8 cellular contexts compared by ENCODE assay signal in the genomic region with DNA sequence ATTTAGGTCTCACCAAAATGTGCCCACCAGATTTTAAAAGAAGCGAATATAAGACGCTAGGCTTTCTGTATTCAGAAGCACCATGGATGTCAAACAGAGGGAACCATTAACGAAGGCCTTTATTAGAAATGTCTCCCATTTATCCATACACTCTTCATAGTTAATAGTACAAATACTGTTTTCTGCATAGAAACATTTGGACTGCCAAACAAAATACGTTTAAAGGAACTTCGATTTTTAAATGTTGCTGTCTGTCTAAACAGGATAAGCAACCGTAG. TPM values are rescaled to one million over a fixed set of nuclear protein-coding genes. Genes with fewer than 3 reads are reported as not detected.
A peak's percentile ranks its signal among the peaks of the same experiment; 100 is the strongest.
DNase-seq lines count a peak whose midpoint lies in the region; ATAC-seq and TF ChIP-seq lines count a peak whose summit lies in the region.

No MANE protein-coding gene starts in this region.

- peak overlapping the region; percentile 100 for H3K27ac Mint-ChIP-seq in mesothelial cell of epicardium

- H3K36me3 ChIP-seq in HUES48 (ENCODE audit: control insufficient read depth, insufficient read depth, low read length): no peaks in the 10 kb centered on the region
- H3K36me3 ChIP-seq in brain microvascular endothelial cell (replicated peaks): no peaks in the 10 kb centered on the region

- peaks cover 20% of the 10 kb centered on the region for H3K4me1 Mint-ChIP-seq in mesothelial cell of epicardium

- TF ChIP-seq CTCF in AG04450 (IDR thresholded peaks at IDR 0.05; ENCODE audit: low read depth, low read length) (no peak), brain microvascular endothelial cell (IDR thresholded peaks at IDR 0.05; ENCODE audit: low read depth, low read length, missing control alignments) (no peak), mesothelial cell of epicardium (IDR thresholded peaks at IDR 0.05; ENCODE audit: unreplicated experiment) (no peak)

- in situ Hi-C loops in brain microvascular endothelial cell (cut with HindIII; ENCODE audit: low pct_ligation_motif_present, low sequenced_read_pairs): no loop called here

- H3K9me3 Mint-ChIP-seq in mesothelial cell of epicardium: no peaks in the 10 kb centered on the region

- peaks cover 25% of the 10 kb centered on the region for H3K4me1 ChIP-seq in HUES48 (ENCODE audit: control insufficient read depth, insufficient read depth, low read length)

- H3K27ac ChIP-seq in AG04450 (ENCODE audit: low read depth, low read length) (peak overlapping the region; percentile 90), HUES48 (ENCODE audit: low read depth, low read length) (peak overlapping the region; percentile 90), brain microvascular endothelial cell (peak overlapping the region; percentile 81)

- H3K27me3 ChIP-seq in AG04450 (ENCODE audit: control insufficient read depth, insufficient read depth, low read length) (no peaks in the 10 kb centered on the region), HUES48 (ENCODE audit: control insufficient read depth, insufficient read depth, low read length) (no peaks in the 10 kb centered on the region), brain microvascular endothelial cell (replicated peaks) (no peaks in the 10 kb centered on the region)

- peak overlapping the region; percentile 86 for H3K4me3 Mint-ChIP-seq in mesothelial cell of epicardium

- no peaks in the 10 kb centered on the region for H3K9me3 ChIP-seq in AG04450 (ENCODE audit: control insufficient read depth, insufficient read depth, low read length)
- H3K9me3 ChIP-seq in HUES48 (ENCODE audit: control insufficient read depth, insufficient read depth, low read length): no peaks in the 10 kb centered on the region

- peak overlapping the region; percentile 97 for H3K9ac ChIP-seq in HUES48 (ENCODE audit: low read depth, low read length)

- DNase-seq in AG04450 (ENCODE audit: low read depth, low spot score) (no peak), brain microvascular endothelial cell (no peak), mesothelial cell of epicardium (ENCODE audit: low spot score in 2 of 2, unreplicated experiment in 2 of 2) (no peak), CD1c-positive myeloid dendritic cell (ENCODE audit: extremely low spot score) (no peak), HuH-7 (ENCODE audit: low spot score) (no peak)
- DNase-seq in stimulated activated CD4-positive, alpha-beta T cell treated with anti-CD3 and anti-CD28 coated beads, Interleukin-1b, Interleukin-23, amount 100 ng/mL, for 48 hours: no peak

- H3K4me3 ChIP-seq in AG04450 (ENCODE audit: low read depth, low read length) (peak overlapping the region; percentile 77), HUES48 (ENCODE audit: low read depth, low read length) (peak overlapping the region; percentile 79), brain microvascular endothelial cell (ENCODE audit: low read depth, low read length) (peak overlapping the region; percentile 74)

- POLR2A ChIA-PET in AG04450 (lab: Yijun Ruan, JAX): interaction anchor here (1.6 to 2.0 kb wide), 2 partner anchors 9 to 11 kb away, joined by 8 to 10 read pairs; a partner anchor contains a TSS

- no peaks in the 10 kb centered on the region for H3K36me3 Mint-ChIP-seq in mesothelial cell of epicardium

- CTCF ChIA-PET in AG04450 (lab: Charles Lee): interaction anchor here (0.6 to 2.3 kb wide), 2 partner anchors 28 to 32 kb away, joined by 3 to 8 read pairs; a partner anchor contains a TSS

- H3K27me3 Mint-ChIP-seq in mesothelial cell of epicardium (ENCODE audit: low read depth): no peaks in the 10 kb centered on the region

- no peak for ATAC-seq in HG03442 (IDR thresholded peaks at IDR 0.05; ENCODE audit: unreplicated experiment)

RNA-seq across cellular contexts. Expression of a gene that starts 32.6 kb away (rescaled TPM):
- polyA plus RNA-seq in AG04450 (2011; rRNA removed): 19.5 and 21.4 TPM in 2 replicates
- 19.7 and 20.1 TPM in 2 replicates for polyA minus RNA-seq in AG04450 (2011; rRNA and poly(A)+ RNA removed)
- total RNA-seq in mesothelial cell of epicardium: 7.0 to 8.3 TPM (median 8.3 TPM) in 3 replicates
